8 cellular contexts compared by ENCODE assay signal in the genomic region with DNA sequence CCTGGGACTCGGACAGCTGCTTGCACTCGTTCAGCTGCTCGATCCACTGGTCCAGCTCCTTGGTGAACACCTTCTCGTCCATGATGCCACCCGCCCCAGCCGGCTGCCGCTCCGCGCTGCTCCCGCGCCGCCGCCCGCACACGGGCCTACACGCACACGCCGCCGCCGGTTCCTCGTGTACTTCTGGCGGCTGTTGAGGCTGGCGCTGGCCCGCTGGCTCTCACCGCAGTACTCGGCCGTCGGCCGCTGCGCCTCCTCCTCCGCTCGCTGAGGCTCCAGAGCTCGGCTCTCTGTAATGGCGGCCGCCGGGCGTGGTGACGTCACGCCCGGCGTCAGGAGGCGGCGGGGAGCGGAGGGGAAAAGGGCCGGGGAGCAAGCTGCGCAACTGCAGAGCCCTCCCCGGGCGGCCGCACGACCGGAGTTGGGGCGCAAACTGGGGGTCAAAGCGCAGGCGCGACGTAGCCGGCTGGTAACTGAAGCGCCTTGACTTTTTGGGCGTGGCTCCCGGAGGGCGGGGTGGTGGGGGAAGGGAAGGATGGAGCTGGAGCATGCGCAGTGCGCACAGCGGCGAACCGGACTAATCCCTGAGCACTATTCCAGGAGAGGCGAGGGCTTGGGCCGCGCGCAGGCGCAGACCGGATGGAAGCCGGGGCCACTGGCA. TPM values are rescaled to one million over a fixed set of nuclear protein-coding genes. Genes with fewer than 3 reads are reported as not detected.
A peak's percentile ranks its signal among the peaks of the same experiment; 100 is the strongest.
DNase-seq lines count a peak whose midpoint lies in the region; ATAC-seq and TF ChIP-seq lines count a peak whose summit lies in the region.

A gene (minus strand): TSS at position 294 of the 661 bp plus-strand sequence. CDS start 212 bp downstream, at position 82.

- H3K4me3 ChIP-seq in mucosa of stomach (ENCODE audit: low read length) = peak within 1 kb of the TSS; percentile 94

- in situ Hi-C loops in KBM-7 (cut with MboI; ENCODE audit: low pct_unique_long_range_greater_than_20kb, low sequenced_read_pairs) = no loop called here

- DNase-seq in DMS153 treated with DMSO at 0.1 percent for 48 hours (lab: John Stamatoyannopoulos, UW; ENCODE audit: unreplicated experiment) (peak; percentile 83), KBM-7 (peak; percentile 99), erythroblast (lab: John Stamatoyannopoulos, UW) (peak; percentile 98 to 100)
- peak; percentile 100 for DNase-seq in activated T-cell treated with anti-CD3 and anti-CD28 coated beads, Interleukin-2, amount 50 U/mL, for 24 hours
- DNase-seq in stimulated activated CD8-positive, alpha-beta memory T cell treated with anti-CD3 and anti-CD28 coated beads, Interleukin-7, amount 100 ng/mL, for 1 hour (ENCODE audit: low read depth in 2 of 2) = peak; percentile 99

- peak; percentile 88 for TF ChIP-seq POLR2A in erythroblast (IDR thresholded peaks at IDR 0.05; ENCODE audit: low read length)

- H3K4me1 Mint-ChIP-seq in activated T-cell treated with anti-CD3 and anti-CD28 coated beads, Interleukin-2, amount 50 U/mL, for 24 hours (ENCODE audit: low read depth) = peaks cover 56% of the 10 kb centered on the region

- no peaks in the 10 kb centered on the region for H3K36me3 ChIP-seq in mucosa of stomach (ENCODE audit: control insufficient read depth, insufficient read depth, low read length)

- H3K4me3 Mint-ChIP-seq in activated T-cell treated with anti-CD3 and anti-CD28 coated beads, Interleukin-2, amount 50 U/mL, for 24 hours = peak within 1 kb of the TSS; percentile 98

- peak within 1 kb of the TSS; percentile 99 for H3K9ac ChIP-seq in mucosa of stomach (ENCODE audit: low read length)

- H3K4me1 ChIP-seq in mucosa of stomach (ENCODE audit: control insufficient read depth, insufficient read depth, low read length) = peaks cover 28% of the 10 kb centered on the region

- H3K27me3 ChIP-seq in mucosa of stomach (ENCODE audit: control insufficient read depth, insufficient read depth, low read length) = no peaks in the 10 kb centered on the region

- H3K36me3 Mint-ChIP-seq in activated T-cell treated with anti-CD3 and anti-CD28 coated beads, Interleukin-2, amount 50 U/mL, for 24 hours (ENCODE audit: low read depth) = peaks cover 53% of the 10 kb centered on the region

- no peaks in the 10 kb centered on the region for H3K9me3 Mint-ChIP-seq in activated T-cell treated with anti-CD3 and anti-CD28 coated beads, Interleukin-2, amount 50 U/mL, for 24 hours

- no peaks in the 10 kb centered on the region for H3K9me3 ChIP-seq in mucosa of stomach (ENCODE audit: control insufficient read depth, low read length)

- H3K27me3 Mint-ChIP-seq in activated T-cell treated with anti-CD3 and anti-CD28 coated beads, Interleukin-2, amount 50 U/mL, for 24 hours = no peaks in the 10 kb centered on the region

- peak; percentile 78 for ATAC-seq in GM21717 (IDR thresholded peaks at IDR 0.05; ENCODE audit: unreplicated experiment)

- H3K27ac Mint-ChIP-seq in activated T-cell treated with anti-CD3 and anti-CD28 coated beads, Interleukin-2, amount 50 U/mL, for 24 hours = peak within 1 kb of the TSS; percentile 99

TF ChIP-seq in PFSK-1, 5 proteins besides CTCF, POLR2A, EP300 and RAD21:
- TF ChIP-seq POLR2AphosphoS5 (IDR thresholded peaks at IDR 0.05; ENCODE audit: low read depth, low read length) = peak; percentile 85
- no peak for TF ChIP-seq SIN3A (IDR thresholded peaks at IDR 0.05; ENCODE audit: borderline replicate concordance, insufficient read depth, low read length)
- TF ChIP-seq, protein P1, sequence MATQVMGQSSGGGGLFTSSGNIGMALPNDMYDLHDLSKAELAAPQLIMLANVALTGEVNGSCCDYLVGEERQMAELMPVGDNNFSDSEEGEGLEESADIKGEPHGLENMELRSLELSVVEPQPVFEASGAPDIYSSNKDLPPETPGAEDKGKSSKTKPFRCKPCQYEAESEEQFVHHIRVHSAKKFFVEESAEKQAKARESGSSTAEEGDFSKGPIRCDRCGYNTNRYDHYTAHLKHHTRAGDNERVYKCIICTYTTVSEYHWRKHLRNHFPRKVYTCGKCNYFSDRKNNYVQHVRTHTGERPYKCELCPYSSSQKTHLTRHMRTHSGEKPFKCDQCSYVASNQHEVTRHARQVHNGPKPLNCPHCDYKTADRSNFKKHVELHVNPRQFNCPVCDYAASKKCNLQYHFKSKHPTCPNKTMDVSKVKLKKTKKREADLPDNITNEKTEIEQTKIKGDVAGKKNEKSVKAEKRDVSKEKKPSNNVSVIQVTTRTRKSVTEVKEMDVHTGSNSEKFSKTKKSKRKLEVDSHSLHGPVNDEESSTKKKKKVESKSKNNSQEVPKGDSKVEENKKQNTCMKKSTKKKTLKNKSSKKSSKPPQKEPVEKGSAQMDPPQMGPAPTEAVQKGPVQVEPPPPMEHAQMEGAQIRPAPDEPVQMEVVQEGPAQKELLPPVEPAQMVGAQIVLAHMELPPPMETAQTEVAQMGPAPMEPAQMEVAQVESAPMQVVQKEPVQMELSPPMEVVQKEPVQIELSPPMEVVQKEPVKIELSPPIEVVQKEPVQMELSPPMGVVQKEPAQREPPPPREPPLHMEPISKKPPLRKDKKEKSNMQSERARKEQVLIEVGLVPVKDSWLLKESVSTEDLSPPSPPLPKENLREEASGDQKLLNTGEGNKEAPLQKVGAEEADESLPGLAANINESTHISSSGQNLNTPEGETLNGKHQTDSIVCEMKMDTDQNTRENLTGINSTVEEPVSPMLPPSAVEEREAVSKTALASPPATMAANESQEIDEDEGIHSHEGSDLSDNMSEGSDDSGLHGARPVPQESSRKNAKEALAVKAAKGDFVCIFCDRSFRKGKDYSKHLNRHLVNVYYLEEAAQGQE (IDR thresholded peaks at IDR 0.05; ENCODE audit: insufficient read depth in 1 of 2, low read depth in 2 of 2, low read length in 2 of 2) = no peak; a peak in 1 of 4 replicates
- TF ChIP-seq FOXP2 (optimal IDR thresholded peaks at IDR 0.05; ENCODE audit: borderline replicate concordance, extremely low read depth, extremely low read length, insufficient read depth) = peak; percentile 34
- peak; percentile 52 for TF ChIP-seq TAF1 (IDR thresholded peaks at IDR 0.05; ENCODE audit: borderline replicate concordance, insufficient read depth, low read length)

RNA-seq across cellular contexts. Expression of the gene that starts here (rescaled TPM):
- polyA plus RNA-seq in PFSK-1 (2012; ENCODE audit: insufficient read length, low read depth) = 177 TPM

Comparison
In these comparisons a context has a peak if more than half of its experiments do, and no peak if none do; other contexts are left out.
1. Peak in every context shown above with its lines: DNase-seq, ATAC-seq and H3K4me3 ChIP-seq.